In the genomic region with DNA sequence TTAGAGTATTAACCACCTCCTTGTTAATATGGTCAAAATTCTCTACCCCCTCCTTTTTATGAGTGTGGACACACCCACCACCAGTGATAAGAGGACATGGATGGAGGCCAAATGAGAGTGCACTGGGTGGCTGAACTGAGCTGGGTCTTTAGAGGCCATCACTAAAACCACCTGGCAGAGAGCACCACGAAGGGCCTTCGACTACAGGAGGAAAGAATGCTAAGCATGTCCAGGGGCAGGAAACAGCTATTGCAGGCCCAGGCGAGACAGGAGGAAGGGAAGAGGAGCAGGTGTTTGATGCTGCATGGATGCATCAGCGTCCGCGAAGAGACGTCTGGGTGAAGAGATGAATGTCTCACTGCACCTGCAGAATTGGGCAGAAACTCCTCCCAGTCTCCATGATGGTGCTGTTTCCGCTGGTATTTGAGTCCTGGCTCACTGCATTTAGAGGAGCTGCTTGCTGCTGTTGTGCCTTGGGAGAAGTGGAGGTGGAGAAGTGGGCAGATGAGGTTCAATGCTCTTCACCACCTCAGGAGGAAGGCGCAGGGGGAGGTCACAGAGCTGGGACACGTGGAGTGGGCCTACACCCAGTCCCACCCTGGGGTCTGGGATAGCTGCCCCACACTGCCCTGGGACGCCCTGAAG, we compare ENCODE assay signal across 11 cellular contexts. TPM values are rescaled to one million over a fixed set of nuclear protein-coding genes. Genes with fewer than 3 reads are reported as not detected.
DNase-seq lines count a peak whose midpoint lies in the region; ATAC-seq and TF ChIP-seq lines count a peak whose summit lies in the region.
"Had no signal": no experiment of that assay in that cellular context is flagged by ENCODE, and none has a peak within 500 bp of the region (broad histone marks: within the 10 kb centered on the region; RNA-seq: fewer than 3 reads in every experiment).

No MANE protein-coding gene starts in this region.

- H3K36me3 Mint-ChIP-seq in naive B cell: peaks cover 0 to 7% of the 10 kb centered on the region in 2 donors
- H3K36me3 Mint-ChIP-seq in activated CD4-positive, alpha-beta memory T cell treated with anti-CD3 and anti-CD28 coated beads for 36 hours: no peaks in the 10 kb centered on the region
- H3K36me3 Mint-ChIP-seq in endothelial cell (ENCODE audit: low read depth, unreplicated experiment): peaks cover 5% of the 10 kb centered on the region

- H3K4me1 Mint-ChIP-seq in naive B cell (peaks cover 51 to 76% (median 70%) of the 10 kb centered on the region in 3 donors), endothelial cell (ENCODE audit: unreplicated experiment) (peaks cover 41% of the 10 kb centered on the region)
- H3K4me1 Mint-ChIP-seq in activated CD4-positive, alpha-beta memory T cell treated with anti-CD3 and anti-CD28 coated beads for 36 hours (ENCODE audit: low read depth): peaks cover 19% of the 10 kb centered on the region

- H3K9me3 Mint-ChIP-seq in naive B cell (no peaks in the 10 kb centered on the region), endothelial cell (ENCODE audit: unreplicated experiment) (no peaks in the 10 kb centered on the region)
- no peaks in the 10 kb centered on the region for H3K9me3 Mint-ChIP-seq in activated CD4-positive, alpha-beta memory T cell treated with anti-CD3 and anti-CD28 coated beads for 36 hours
- H3K9me3 Mint-ChIP-seq: stimulated activated naive CD8-positive, alpha-beta T cell treated with anti-CD3 and anti-CD28 coated beads, Interleukin-15, Interleukin-2, amounts not matched to agents 100 ng/mL and 50 ng/mL, for 24 hours had no signal

- CTCF ChIA-PET in activated CD4-positive, alpha-beta memory T cell treated with anti-CD3 and anti-CD28 coated beads for 36 hours (lab: Charles Lee): interaction anchor here (0.7 to 2.3 kb wide), 5 partner anchors 9 to 1103 kb away, joined by 3 to 12 read pairs (median 4); no protein-coding TSS in a partner anchor

- ATAC-seq in naive B cell (ENCODE audit: low read depth in 2 of 2): peak; percentile 20 to 48

- TF ChIP-seq CTCF in VCaP (conservative IDR thresholded peaks at IDR 0.05): no peak
- no peak for TF ChIP-seq CTCF in endothelial cell (IDR thresholded peaks at IDR 0.05; ENCODE audit: unreplicated experiment)

- H3K27ac ChIP-seq in VCaP: peak overlapping the region; percentile 42

- peak overlapping the region; percentile 16 to 90 (median 62) for H3K27ac Mint-ChIP-seq in naive B cell
- no peak overlapping the region for H3K27ac Mint-ChIP-seq in activated CD4-positive, alpha-beta memory T cell treated with anti-CD3 and anti-CD28 coated beads for 36 hours
- H3K27ac Mint-ChIP-seq in endothelial cell (ENCODE audit: unreplicated experiment): no peak overlapping the region

- DNase-seq in DMS153 (lab: John Stamatoyannopoulos, UW) (peak; percentile 69), NCI-H1105 (lab: John Stamatoyannopoulos, UW) (peak; percentile 17), naive B cell (no peak), endothelial cell (ENCODE audit: low spot score) (no peak), COLO829 (ENCODE audit: low spot score) (no peak)
- no peak for DNase-seq in activated CD4-positive, alpha-beta memory T cell treated with anti-CD3 and anti-CD28 coated beads for 36 hours
- no peak for DNase-seq in stimulated activated naive CD4-positive, alpha-beta T cell treated with Interleukin-2 at 50 U/mL for 16 hours (lab: John Stamatoyannopoulos, UW)
- DNase-seq: stimulated activated CD4-positive, alpha-beta T cell treated with anti-CD3 and anti-CD28 coated beads, Interleukin-1b, Interleukin-23, amount 100 ng/mL, for 48 hours had no signal

- intact Hi-C loops in activated CD4-positive, alpha-beta memory T cell treated with anti-CD3 and anti-CD28 coated beads for 36 hours (cut with micrococcal nuclease): no loop called here

- H3K4me3 Mint-ChIP-seq in naive B cell (peak overlapping the region in 6 of 8 donors; percentile 28 to 78 (median 52)), endothelial cell (ENCODE audit: unreplicated experiment) (no peak overlapping the region)
- H3K4me3 Mint-ChIP-seq in activated CD4-positive, alpha-beta memory T cell treated with anti-CD3 and anti-CD28 coated beads for 36 hours: no peak overlapping the region
- H3K4me3 Mint-ChIP-seq: stimulated activated naive CD8-positive, alpha-beta T cell treated with anti-CD3 and anti-CD28 coated beads, Interleukin-15, Interleukin-2, amounts not matched to agents 100 ng/mL and 50 ng/mL, for 24 hours had no signal

- POLR2A ChIA-PET in activated CD4-positive, alpha-beta memory T cell treated with anti-CD3 and anti-CD28 coated beads for 36 hours (lab: Charles Lee): no interaction called here

- H3K27me3 Mint-ChIP-seq in naive B cell (no peaks in the 10 kb centered on the region), endothelial cell (ENCODE audit: unreplicated experiment) (peaks cover 4% of the 10 kb centered on the region)
- H3K27me3 Mint-ChIP-seq in activated CD4-positive, alpha-beta memory T cell treated with anti-CD3 and anti-CD28 coated beads for 36 hours: no peaks in the 10 kb centered on the region
- H3K27me3 Mint-ChIP-seq: stimulated activated naive CD8-positive, alpha-beta T cell treated with anti-CD3 and anti-CD28 coated beads, Interleukin-15, Interleukin-2, amounts not matched to agents 100 ng/mL and 50 ng/mL, for 24 hours had no signal

RNA-seq across cellular contexts. Expression of a gene that starts 33.2 kb away (rescaled TPM):
- 1 to 10 TPM in 1 of 6 donors, under 1 TPM in 1, not detected in 4; 0.22 to 1.7 TPM for polyA plus RNA-seq in naive B cell (ENCODE audit: low read depth in 6 of 6)
- 10 to 100 TPM in 1 of 2 experiments, 1 to 10 TPM in 1; 9.9 to 11.4 TPM for total RNA-seq in activated CD4-positive, alpha-beta memory T cell treated with anti-CD3 and anti-CD28 coated beads for 36 hours
- total RNA-seq in endothelial cell (ENCODE audit: unreplicated experiment): 15.4 TPM

RNA-seq across cellular contexts. Expression of a gene that starts 35.3 kb away (rescaled TPM):
- 10 to 100 TPM; 11.0 to 26.0 (median 16.4) TPM for polyA plus RNA-seq in naive B cell (ENCODE audit: low read depth in 6 of 6)
- total RNA-seq in activated CD4-positive, alpha-beta memory T cell treated with anti-CD3 and anti-CD28 coated beads for 36 hours: 10 to 100 TPM; 24.5 to 25.2 TPM
- 49.0 TPM for total RNA-seq in endothelial cell (ENCODE audit: unreplicated experiment)

RNA-seq across cellular contexts. Expression of a gene that starts 49.8 kb away (rescaled TPM):
- polyA plus RNA-seq in naive B cell (ENCODE audit: low read depth in 6 of 6): 1 to 10 TPM in 1 of 6 donors, under 1 TPM in 2, not detected in 3; 0.24 to 1.2 (median 0.43) TPM
- not detected for total RNA-seq in activated CD4-positive, alpha-beta memory T cell treated with anti-CD3 and anti-CD28 coated beads for 36 hours
- total RNA-seq in endothelial cell (ENCODE audit: unreplicated experiment): not detected
- total RNA-seq: liver had no signal
- polyA plus RNA-seq: liver had no signal

Comparison
In these comparisons a context has a peak if more than half of its experiments do, and no peak if none do; other contexts are left out.
1. DNase-seq: peak in DMS153 (single experiment) and NCI-H1105 (single experiment); none in naive B cell (single experiment), activated CD4-positive, alpha-beta memory T cell treated with anti-CD3 and anti-CD28 coated beads for 36 hours (single experiment), endothelial cell (single experiment), COLO829 (single experiment) and stimulated activated naive CD4-positive, alpha-beta T cell treated with Interleukin-2 at 50 U/mL for 16 hours (single experiment).
2. H3K27ac Mint-ChIP-seq: peak in naive B cell (6 of 6); none in activated CD4-positive, alpha-beta memory T cell treated with anti-CD3 and anti-CD28 coated beads for 36 hours (single experiment) and endothelial cell (single experiment).
3. H3K4me3 Mint-ChIP-seq: peak in naive B cell (6 of 8); none in activated CD4-positive, alpha-beta memory T cell treated with anti-CD3 and anti-CD28 coated beads for 36 hours (single experiment) and endothelial cell (single experiment).